Comparison of ENCODE assay signal across 25 cellular contexts in genomic region chr1:2163205-2163604, GRCh38. TPM values are rescaled to one million over a fixed set of nuclear protein-coding genes. Genes with fewer than 3 reads are reported as not detected.
DNase-seq lines count a peak whose midpoint lies in the region; ATAC-seq and TF ChIP-seq lines count a peak whose summit lies in the region.
"Had no signal": no experiment of that assay in that cellular context is flagged by ENCODE, and none has a peak within 500 bp of the region (broad histone marks: within the 10 kb centered on the region; RNA-seq: fewer than 3 reads in every experiment).

No MANE protein-coding gene starts in this region.

- peak overlapping the region; percentile 27 for H3K27ac Mint-ChIP-seq in stimulated activated effector memory CD8-positive, alpha-beta T cell treated with anti-CD3 and anti-CD28 coated beads, Interleukin-12 subunit alpha, Interleukin-12 subunit beta, amount 100 ng/mL, for 72 hours
- H3K27ac Mint-ChIP-seq: dendritic cell treated with granulocyte-macrophage colony-stimulating factor and Interleukin-4, amounts not matched to agents 40 ng/mL and 50 ng/mL, for 4 days had no signal

- TF ChIP-seq CTCF in left ventricle myocardium inferior (IDR thresholded peaks at IDR 0.05; ENCODE audit: borderline replicate concordance) (peak; percentile 41), choroid plexus epithelial cell (conservative IDR thresholded peaks at IDR 0.05; ENCODE audit: low read depth, low read length) (peak; percentile 45)

- H3K4me3 Mint-ChIP-seq in stimulated activated effector memory CD8-positive, alpha-beta T cell treated with anti-CD3 and anti-CD28 coated beads, Interleukin-12 subunit alpha, Interleukin-12 subunit beta, amount 100 ng/mL, for 72 hours, result no peak overlapping the region
- H3K4me3 Mint-ChIP-seq: dendritic cell treated with granulocyte-macrophage colony-stimulating factor and Interleukin-4, amounts not matched to agents 40 ng/mL and 50 ng/mL, for 4 days had no signal

- no peaks in the 10 kb centered on the region for H3K36me3 ChIP-seq in left ventricle myocardium inferior
- H3K36me3 ChIP-seq: HAP-1, uterus had no signal

- intact Hi-C loops in left ventricle myocardium inferior (cut with micrococcal nuclease) (no loop called here), left cardiac atrium (cut with DNase I) (no loop called here)

- no peaks in the 10 kb centered on the region for H3K4me1 ChIP-seq in left ventricle myocardium inferior
- H3K4me1 ChIP-seq: HAP-1, lower lobe of right lung, parathyroid adenoma, Peyer's patch, uterus had no signal

- no peaks in the 10 kb centered on the region for H3K36me3 Mint-ChIP-seq in stimulated activated effector memory CD8-positive, alpha-beta T cell treated with anti-CD3 and anti-CD28 coated beads, Interleukin-12 subunit alpha, Interleukin-12 subunit beta, amount 100 ng/mL, for 72 hours

- ATAC-seq in left cardiac atrium, result no peak
- ATAC-seq in stimulated activated effector memory CD8-positive, alpha-beta T cell treated with anti-CD3 and anti-CD28 coated beads, Interleukin-12 subunit alpha, Interleukin-12 subunit beta, amount 100 ng/mL, for 72 hours, result no peak
- no peak for ATAC-seq in HG03139 (IDR thresholded peaks at IDR 0.05; ENCODE audit: unreplicated experiment)
- ATAC-seq: lower lobe of right lung; naive thymus-derived CD4-positive, alpha-beta T cell had no signal

- no peak for DNase-seq in left ventricle myocardium inferior
- no peak for DNase-seq in left cardiac atrium
- DNase-seq in OCI-M1 (lab: John Stamatoyannopoulos, UW), result peak; percentile 6
- DNase-seq in choroid plexus epithelial cell (ENCODE audit: low read depth), result peak; percentile 22
- no peak for DNase-seq in stimulated activated effector memory CD8-positive, alpha-beta T cell treated with anti-CD3 and anti-CD28 coated beads, Interleukin-12 subunit alpha, Interleukin-12 subunit beta, amount 100 ng/mL, for 72 hours (ENCODE audit: low spot score in 2 of 2)
- DNase-seq in GF-D8 (lab: John Stamatoyannopoulos, UW), result no peak
- no peak for DNase-seq in NCI-H2196 treated with DMSO at 0.1 percent for 48 hours (lab: John Stamatoyannopoulos, UW; ENCODE audit: unreplicated experiment)
- DNase-seq: activated CD4-positive, alpha-beta T cell treated with anti-CD3 and anti-CD28 coated beads for 48 hours; activated naive CD4-positive, alpha-beta T cell treated with Interleukin-2 at 50 U/mL for 16 hours; activated T-cell treated with anti-CD3 and anti-CD28 coated beads for 4 hours; erythroblast; lower lobe of right lung; NCI-H1417 treated with DMSO at 0.1 percent for 48 hours; NCI-H2171 treated with DMSO at 0.1 percent for 48 hours; Peyer's patch; SK-N-SH; stimulated activated CD4-positive, alpha-beta T cell treated with anti-CD3 and anti-CD28 coated beads, Interleukin-2, amount 100 ng/mL, for 48 hours; uterus had no signal

- H3K9me3 Mint-ChIP-seq in stimulated activated effector memory CD8-positive, alpha-beta T cell treated with anti-CD3 and anti-CD28 coated beads, Interleukin-12 subunit alpha, Interleukin-12 subunit beta, amount 100 ng/mL, for 72 hours, result no peaks in the 10 kb centered on the region
- H3K9me3 Mint-ChIP-seq: CD8-positive, alpha-beta memory T cell; dendritic cell treated with granulocyte-macrophage colony-stimulating factor and Interleukin-4, amounts not matched to agents 40 ng/mL and 50 ng/mL, for 4 days had no signal

- no peaks in the 10 kb centered on the region for H3K9me3 ChIP-seq in left ventricle myocardium inferior (replicated peaks)
- H3K9me3 ChIP-seq: HAP-1, lower lobe of right lung, Peyer's patch, SK-N-SH, uterus had no signal

- H3K4me3 ChIP-seq in left ventricle myocardium inferior (no peak overlapping the region), choroid plexus epithelial cell (ENCODE audit: low read depth, low read length) (no peak overlapping the region)
- H3K4me3 ChIP-seq: HAP-1, lower lobe of right lung, Peyer's patch, uterus had no signal

- H3K4me1 Mint-ChIP-seq in stimulated activated effector memory CD8-positive, alpha-beta T cell treated with anti-CD3 and anti-CD28 coated beads, Interleukin-12 subunit alpha, Interleukin-12 subunit beta, amount 100 ng/mL, for 72 hours, result peaks cover 10% of the 10 kb centered on the region

- H3K27me3 ChIP-seq in left ventricle myocardium inferior (ENCODE audit: low read depth), result no peaks in the 10 kb centered on the region
- H3K27me3 ChIP-seq: Peyer's patch, uterus had no signal

- H3K27ac ChIP-seq in left ventricle myocardium inferior (replicated peaks), result no peak overlapping the region
- H3K27ac ChIP-seq: KMS-11, lower lobe of right lung, parathyroid adenoma, Peyer's patch, uterus had no signal

RNA-seq across cellular contexts. Expression of gene FAAP20, which starts 31.4 kb away (rescaled TPM):
- total RNA-seq in left ventricle myocardium inferior (37.0 TPM), left cardiac atrium (10 to 100 TPM; 35.4 to 41.4 TPM)

Comparison
In these comparisons a context has a peak if more than half of its experiments do, and no peak if none do; other contexts are left out.
1. DNase-seq: peak in OCI-M1 (single experiment) and choroid plexus epithelial cell (single experiment); none in left ventricle myocardium inferior (single experiment), left cardiac atrium (single experiment), stimulated activated effector memory CD8-positive, alpha-beta T cell treated with anti-CD3 and anti-CD28 coated beads, Interleukin-12 subunit alpha, Interleukin-12 subunit beta, amount 100 ng/mL, for 72 hours (0 of 2), GF-D8 (single experiment) and NCI-H2196 treated with DMSO at 0.1 percent for 48 hours (single experiment).